1 cellular context compared by ENCODE assay signal in the genomic region with DNA sequence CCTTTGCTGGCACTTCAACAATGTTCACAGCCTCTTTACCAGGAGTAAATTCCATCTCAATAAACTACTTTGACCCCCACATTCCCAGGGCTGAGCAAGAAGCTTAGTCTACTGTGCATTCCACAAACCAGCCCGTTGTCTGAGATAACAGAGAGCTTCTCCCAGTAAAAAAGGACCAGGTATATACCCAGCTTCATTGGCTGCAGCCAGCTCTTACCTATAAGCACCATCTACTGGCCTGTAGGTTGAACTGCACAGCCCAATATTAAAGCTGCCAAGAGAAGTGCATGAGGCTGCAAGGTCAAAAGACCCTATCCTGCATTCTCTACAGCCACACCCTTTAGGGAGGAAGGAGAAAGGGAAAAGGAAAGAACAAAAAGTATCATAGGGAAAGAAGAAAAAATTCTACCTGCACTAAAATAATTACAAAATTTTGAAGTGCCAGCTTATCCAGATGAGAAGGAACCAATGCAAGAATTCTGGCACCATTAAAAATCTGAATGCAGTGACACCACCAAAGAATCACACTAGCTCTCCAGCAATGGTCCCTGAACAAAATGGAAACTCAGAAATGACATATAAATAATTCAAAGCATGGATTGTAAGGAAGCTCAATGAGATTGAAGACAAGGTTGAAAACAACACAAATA.
A peak's percentile ranks its signal among the peaks of the same experiment; 100 is the strongest.
TF ChIP-seq lines count a peak whose summit lies in the region.

No MANE protein-coding gene starts in this region.

TF ChIP-seq in K562, 482 proteins besides CTCF, POLR2A, EP300 and RAD21 (continued from another document):
- TF ChIP-seq TEAD1 (CRISPR knock-in tag; IDR thresholded peaks at IDR 0.05) = peak in 1 of 2 experiments; percentile 17; a peak in 1 of 4 replicates
TF ChIP-seq in K562: peak in this region for 9.
